ENCODE assay signal across 17 cellular contexts in the genomic region with DNA sequence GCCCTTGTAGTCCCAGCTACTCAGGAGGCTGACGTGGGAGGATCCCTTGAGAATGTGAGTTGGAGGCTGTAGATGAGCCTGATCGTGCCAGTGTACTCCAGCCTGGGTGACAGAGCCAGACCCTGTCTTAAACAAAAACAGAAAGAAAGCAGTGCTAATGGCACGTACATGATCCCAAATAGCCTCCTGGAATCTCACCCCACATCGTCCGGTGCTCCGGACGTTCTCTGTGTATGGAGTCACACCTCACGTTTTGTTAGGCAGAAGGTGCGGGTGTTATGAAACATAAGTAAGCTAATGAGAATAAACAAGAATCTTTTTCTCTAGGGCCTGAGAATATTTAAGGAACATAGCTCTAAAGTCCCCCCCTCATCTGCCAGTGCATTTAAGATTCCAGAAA. TPM values are rescaled to one million over a fixed set of nuclear protein-coding genes. Genes with fewer than 3 reads are reported as not detected.
A peak's percentile ranks its signal among the peaks of the same experiment; 100 is the strongest.
DNase-seq lines count a peak whose midpoint lies in the region; ATAC-seq, FAIRE-seq and TF ChIP-seq lines count a peak whose summit lies in the region.
"Had no signal": no experiment of that assay in that cellular context is flagged by ENCODE, and none has a peak within 500 bp of the region (broad histone marks: within the 10 kb centered on the region; RNA-seq: fewer than 3 reads in every experiment).

No MANE protein-coding gene starts in this region.

- intact Hi-C loops in esophagus muscularis mucosa (cut with DNase I) (no loop called here), left colon (cut with DNase I, micrococcal nuclease) (no loop called here), pancreas (cut with DNase I) (no loop called here)

- WGBS in esophagus muscularis mucosa = 86% methylated on average over 9 of the region's 9 CpGs
- no CpG with 5 or more reads among the region's 9 CpGs for WGBS in neuronal stem cell (ENCODE audit: extremely low coverage in 2 of 2, insufficient read length in 2 of 2, insufficient replicate concordance in 1 of 2), 2 donors
- 53% methylated on average over 9 of the region's 9 CpGs for WGBS in suprapubic skin
- WGBS in pancreas, 2 donors = 85 to 90% methylated on average over 9 of the region's 9 CpGs

- H3K4me1 Mint-ChIP-seq in HFFc6 (ENCODE audit: low read depth) = peaks cover 9% of the 10 kb centered on the region
- H3K4me1 Mint-ChIP-seq in chondrocyte (ENCODE audit: low read depth) = peaks cover 20% of the 10 kb centered on the region

- H3K4me3 ChIP-seq in esophagus muscularis mucosa (no peak overlapping the region), neuronal stem cell (ENCODE audit: low read length in 2 of 2) (no peak overlapping the region), suprapubic skin (peak overlapping the region; percentile 33), pancreas (no peak overlapping the region)
- H3K4me3 ChIP-seq: left lung, smooth muscle cell had no signal

- peaks cover 4% of the 10 kb centered on the region for H3K27me3 Mint-ChIP-seq in HFFc6 (ENCODE audit: insufficient read depth)
- no peaks in the 10 kb centered on the region for H3K27me3 Mint-ChIP-seq in chondrocyte (ENCODE audit: low read depth)

- no peak overlapping the region for H2AFZ ChIP-seq in neuronal stem cell (ENCODE audit: low read length)

- H3K14ac ChIP-seq in neuronal stem cell (ENCODE audit: low read length) = no peak overlapping the region

- H3K36me3 ChIP-seq in esophagus muscularis mucosa (no peaks in the 10 kb centered on the region), neuronal stem cell (replicated peaks in 1 of 2; ENCODE audit: control insufficient read depth in 2 of 2, insufficient read depth in 2 of 2, low read length in 2 of 2) (no peaks in the 10 kb centered on the region), suprapubic skin (no peaks in the 10 kb centered on the region), pancreas (no peaks in the 10 kb centered on the region)
- H3K36me3 ChIP-seq: left lung had no signal

- ATAC-seq in left colon = no peak
- no peak for ATAC-seq in pancreas

- H3K27me3 ChIP-seq in esophagus muscularis mucosa (no peaks in the 10 kb centered on the region), neuronal stem cell (ENCODE audit: control insufficient read depth in 3 of 3, insufficient read depth in 3 of 3, low read depth in 1 of 3, low read length in 3 of 3) (peaks cover 0 to 4% (median 0%) of the 10 kb centered on the region in 3 experiments), suprapubic skin (no peaks in the 10 kb centered on the region), pancreas (no peaks in the 10 kb centered on the region)
- H3K27me3 ChIP-seq: dorsolateral prefrontal cortex had no signal

- H3K9me3 Mint-ChIP-seq in HFFc6 (peaks cover 4% of the 10 kb centered on the region; the same call in 1 of the 2 replicates), chondrocyte (ENCODE audit: low read depth) (no peaks in the 10 kb centered on the region)

- TF ChIP-seq CTCF in HFFc6 (IDR thresholded peaks at IDR 0.05) = no peak
- TF ChIP-seq CTCF in esophagus muscularis mucosa (IDR thresholded peaks at IDR 0.05) = no peak
- TF ChIP-seq CTCF in suprapubic skin (IDR thresholded peaks at IDR 0.05) = no peak
- TF ChIP-seq CTCF in chondrocyte (IDR thresholded peaks at IDR 0.05) = no peak
- no peak for TF ChIP-seq CTCF in pancreas (IDR thresholded peaks at IDR 0.05)

- no peak overlapping the region for H3K9ac ChIP-seq in neuronal stem cell (ENCODE audit: low read depth, low read length, poor library complexity)

- no peak overlapping the region for H3K4me2 ChIP-seq in neuronal stem cell (ENCODE audit: insufficient read depth, low read length, poor library complexity, severe bottlenecking)
- H3K4me2 ChIP-seq: smooth muscle cell had no signal

- H2BK120ac ChIP-seq in neuronal stem cell (ENCODE audit: low read depth, low read length) = no peak overlapping the region

- H3K36me3 Mint-ChIP-seq in HFFc6 (ENCODE audit: low read depth) (no peaks in the 10 kb centered on the region), chondrocyte (ENCODE audit: low read depth) (no peaks in the 10 kb centered on the region)

- H2BK5ac ChIP-seq in neuronal stem cell (ENCODE audit: low read length) = no peak overlapping the region

- H4K8ac ChIP-seq in neuronal stem cell (ENCODE audit: low read depth, low read length) = no peak overlapping the region

- no peak overlapping the region for H2AK5ac ChIP-seq in neuronal stem cell (ENCODE audit: low read depth, low read length)

- FAIRE-seq in pancreas (lab: Jason Lieb, UNC) = no peak
- FAIRE-seq: H1 had no signal

- no peak overlapping the region for H3K4ac ChIP-seq in neuronal stem cell (ENCODE audit: low read length)

- no peak overlapping the region for H2BK12ac ChIP-seq in neuronal stem cell (ENCODE audit: low read length)

- H3K27ac Mint-ChIP-seq in HFFc6 (peak overlapping the region; percentile 89), chondrocyte (ENCODE audit: unreplicated experiment) (no peak overlapping the region)

- no peak overlapping the region for H4K91ac ChIP-seq in neuronal stem cell (ENCODE audit: low read depth, low read length, poor library complexity)

- no peaks in the 10 kb centered on the region for H3K9me3 ChIP-seq in esophagus muscularis mucosa
- H3K9me3 ChIP-seq in neuronal stem cell (replicated peaks in 1 of 2; ENCODE audit: control insufficient read depth in 2 of 2, insufficient read depth in 1 of 2, low read depth in 1 of 2, low read length in 2 of 2) = no peaks in the 10 kb centered on the region
- H3K9me3 ChIP-seq in suprapubic skin = no peaks in the 10 kb centered on the region
- H3K9me3 ChIP-seq in pancreas = no peaks in the 10 kb centered on the region
- H3K9me3 ChIP-seq: left lung had no signal

- H2BK15ac ChIP-seq in neuronal stem cell (ENCODE audit: low read length) = no peak overlapping the region

- H3K4me3 Mint-ChIP-seq in HFFc6 (peak overlapping the region; percentile 86), chondrocyte (ENCODE audit: unreplicated experiment) (no peak overlapping the region)

- TF ChIP-seq POLR2A in esophagus muscularis mucosa (IDR thresholded peaks at IDR 0.05; ENCODE audit: low read depth) (no peak), suprapubic skin (IDR thresholded peaks at IDR 0.05) (no peak)

- DNase-seq in HFFc6 = no peak
- no peak for DNase-seq in esophagus muscularis mucosa (ENCODE audit: extremely low spot score)
- DNase-seq in neuronal stem cell (ENCODE audit: low spot score) = no peak
- no peak for DNase-seq in suprapubic skin (ENCODE audit: low spot score in 2 of 2)
- DNase-seq in left colon = no peak
- no peak for DNase-seq in chondrocyte (ENCODE audit: low spot score)
- no peak for DNase-seq in pancreas
- DNase-seq: activated CD4-positive, alpha-beta T cell treated with anti-CD3 and anti-CD28 coated beads for 48 hours; dorsolateral prefrontal cortex; Karpas-422; NCI-H1092 treated with DMSO at 0.1 percent for 48 hours; NCI-H526; SHP77; T-helper 1 cell had no signal

- peak overlapping the region; percentile 3 to 80 (median 44) for H3K27ac ChIP-seq in esophagus muscularis mucosa (replicated peaks in 1 of 4)
- no peak overlapping the region for H3K27ac ChIP-seq in neuronal stem cell (replicated peaks; ENCODE audit: low read length)
- peak overlapping the region; percentile 35 for H3K27ac ChIP-seq in suprapubic skin
- H3K27ac ChIP-seq in pancreas = no peak overlapping the region

- no peaks in the 10 kb centered on the region for H3K79me1 ChIP-seq in neuronal stem cell (ENCODE audit: low read depth, low read length)

- H3K23ac ChIP-seq in neuronal stem cell (ENCODE audit: low read depth, low read length, poor library complexity) = peak overlapping the region; percentile 95

- H3K4me1 ChIP-seq in esophagus muscularis mucosa (peaks cover 18 to 38% (median 31%) of the 10 kb centered on the region in 4 donors), neuronal stem cell (ENCODE audit: control insufficient read depth in 2 of 2, insufficient read depth in 1 of 2, low read depth in 1 of 2, low read length in 2 of 2) (peaks cover 0 to 2% of the 10 kb centered on the region in 2 donors), suprapubic skin (peaks cover 37% of the 10 kb centered on the region), pancreas (peaks cover 4 to 20% (median 16%) of the 10 kb centered on the region in 3 donors)
- H3K4me1 ChIP-seq: left lung had no signal

- H3K18ac ChIP-seq in neuronal stem cell (ENCODE audit: low read length) = no peak overlapping the region

- no peak for TF ChIP-seq EP300 in esophagus muscularis mucosa (IDR thresholded peaks at IDR 0.05)
- TF ChIP-seq EP300 in suprapubic skin (IDR thresholded peaks at IDR 0.05) = no peak

RNA-seq across cellular contexts. Expression of gene MICAL3, which starts 23.7 kb away (rescaled TPM):
- 10 to 100 TPM; 38.6 to 44.1 (median 39.7) TPM for total RNA-seq in HFFc6 (2021; fragmentation: NEBNext Ultra II Directional; extraction: Animal tissue kit (Norgen Biotek cat#: 25700))
- total RNA-seq in esophagus muscularis mucosa (10 to 100 TPM; 35.1 to 91.8 (median 67.8) TPM), suprapubic skin (10 to 100 TPM; 30.4 to 57.1 (median 37.7) TPM), left colon (100 to 1,000 TPM in 1 of 2 donors, 10 to 100 TPM in 1; 93.6 to 114 TPM), chondrocyte (49.6 to 74.4 TPM (median 68.2 TPM) in 3 replicates), pancreas (10 to 100 TPM; 22.6 to 56.8 (median 28.5) TPM)
- polyA plus RNA-seq in neuronal stem cell (2013, experiment 1 of 2) = 9.6 TPM
- 9.0 TPM for polyA plus RNA-seq in neuronal stem cell (2013, experiment 2 of 2)
- 10 to 100 TPM in 1 of 2 donors, 1 to 10 TPM in 1; 5.9 to 24.5 TPM for polyA plus RNA-seq in pancreas

RNA-seq across cellular contexts. Expression of gene PEX26, which starts 29.7 kb away (rescaled TPM):
- total RNA-seq in HFFc6 (2021; fragmentation: NEBNext Ultra II Directional; extraction: Animal tissue kit (Norgen Biotek cat#: 25700)) = 10 to 100 TPM; 38.9 to 49.8 (median 43.5) TPM
- 10 to 100 TPM; 19.7 to 54.2 (median 33.6) TPM for total RNA-seq in esophagus muscularis mucosa
- 19.9 TPM for polyA plus RNA-seq in neuronal stem cell (2013, experiment 1 of 2)
- polyA plus RNA-seq in neuronal stem cell (2013, experiment 2 of 2) = 21.0 TPM
- 10 to 100 TPM; 31.7 to 47.3 (median 39.1) TPM for total RNA-seq in suprapubic skin
- 100 to 1,000 TPM; 128 to 196 TPM for total RNA-seq in left colon
- 33.4 to 34.4 TPM (median 33.7 TPM) in 3 replicates for total RNA-seq in chondrocyte
- total RNA-seq in pancreas = 10 to 100 TPM; 11.0 to 26.5 (median 14.8) TPM
- polyA plus RNA-seq in pancreas = 10 to 100 TPM in 1 of 2 donors, 1 to 10 TPM in 1; 9.3 to 13.3 TPM

Comparison
In these comparisons a context has a peak if more than half of its experiments do, and no peak if none do; other contexts are left out.
1. H3K27ac ChIP-seq: peak in esophagus muscularis mucosa (4 of 4) and suprapubic skin (single experiment); none in neuronal stem cell (single experiment) and pancreas (0 of 4).